Comparison of ENCODE assay signal across 12 cellular contexts in genomic region chr3:160403796-160404510, GRCh38. TPM values are rescaled to one million over a fixed set of nuclear protein-coding genes. Genes with fewer than 3 reads are reported as not detected.
A peak's percentile ranks its signal among the peaks of the same experiment; 100 is the strongest.
DNase-seq lines count a peak whose midpoint lies in the region; TF ChIP-seq lines count a peak whose summit lies in the region.
"Had no signal": no experiment of that assay in that cellular context is flagged by ENCODE, and none has a peak within 500 bp of the region (broad histone marks: within the 10 kb centered on the region; RNA-seq: fewer than 3 reads in every experiment).

No MANE protein-coding gene starts in this region.

- TF ChIP-seq POLR2A in breast epithelium (IDR thresholded peaks at IDR 0.05) (no peak), uterus (IDR thresholded peaks at IDR 0.05) (no peak)

- no peak overlapping the region for H3K27ac ChIP-seq in breast epithelium
- H3K27ac ChIP-seq in uterus, result peak overlapping the region in 1 of 2 donors; percentile 92

- intact Hi-C loops in MCF 10A (cut with micrococcal nuclease) (loop anchor here (5.0 kb wide), 1 partner anchor 43 kb away; the partner anchor contains the start of gene TRIM59), breast epithelium (cut with DNase I; ENCODE audit: low total_unique reads) (no loop called here), uterus (cut with DNase I; ENCODE audit: low total_unique reads) (no loop called here)
- intact Hi-C loops in activated CD4-positive, alpha-beta memory T cell treated with anti-CD3 and anti-CD28 coated beads for 36 hours (cut with micrococcal nuclease), result loop anchor here (5.0 kb wide), 1 partner anchor 417 kb away; the partner anchor contains the start of gene IL12A

- H3K27ac Mint-ChIP-seq in MCF 10A (ENCODE audit: low read depth, unreplicated experiment), result peak overlapping the region; percentile 100
- peak overlapping the region; percentile 69 for H3K27ac Mint-ChIP-seq in activated CD4-positive, alpha-beta memory T cell treated with anti-CD3 and anti-CD28 coated beads for 36 hours
- peak overlapping the region in 4 of 6 donors; percentile 47 to 95 (median 66) for H3K27ac Mint-ChIP-seq in immature natural killer cell
- peak overlapping the region; percentile 29 for H3K27ac Mint-ChIP-seq in type B pancreatic cell

- H3K36me3 ChIP-seq in breast epithelium (no peaks in the 10 kb centered on the region), uterus (no peaks in the 10 kb centered on the region)

- H3K4me3 Mint-ChIP-seq in MCF 10A (ENCODE audit: unreplicated experiment), result peak overlapping the region; percentile 88
- H3K4me3 Mint-ChIP-seq in activated CD4-positive, alpha-beta memory T cell treated with anti-CD3 and anti-CD28 coated beads for 36 hours, result peak overlapping the region; percentile 66
- H3K4me3 Mint-ChIP-seq in immature natural killer cell, result peak overlapping the region; percentile 39 to 87 (median 71)
- peak overlapping the region; percentile 73 for H3K4me3 Mint-ChIP-seq in type B pancreatic cell

- TF ChIP-seq CTCF in MCF 10A (IDR thresholded peaks at IDR 0.05; ENCODE audit: unreplicated experiment) (no peak), breast epithelium (IDR thresholded peaks at IDR 0.05) (no peak), type B pancreatic cell (conservative IDR thresholded peaks at IDR 0.05) (no peak), uterus (IDR thresholded peaks at IDR 0.05) (no peak)

- BruUV-seq in MCF 10A (replicated peaks; lab: Mats Ljungman, UMichigan), result no TSS peak

- POLR2A ChIA-PET in MCF 10A (lab: Yijun Ruan, JAX), result interaction anchor here (0.8 to 5.5 kb wide), 9 partner anchors 8 to 563 kb away, joined by 3 to 61 read pairs (median 4); partner anchors contain the start of gene TRIM59
- POLR2A ChIA-PET in activated CD4-positive, alpha-beta memory T cell treated with anti-CD3 and anti-CD28 coated beads for 36 hours (lab: Charles Lee), result interaction anchor here (2.6 kb wide), 1 partner anchor 45 kb away, joined by 15 read pairs; the partner anchor contains the start of gene TRIM59

- H3K4me3 ChIP-seq in breast epithelium, result no peak overlapping the region
- no peak overlapping the region for H3K4me3 ChIP-seq in uterus

- peaks cover 18% of the 10 kb centered on the region for H3K4me1 Mint-ChIP-seq in MCF 10A (ENCODE audit: insufficient read depth, unreplicated experiment)
- H3K4me1 Mint-ChIP-seq in activated CD4-positive, alpha-beta memory T cell treated with anti-CD3 and anti-CD28 coated beads for 36 hours (ENCODE audit: low read depth), result peaks cover 28% of the 10 kb centered on the region
- H3K4me1 Mint-ChIP-seq in immature natural killer cell, result peaks cover 45 to 51% of the 10 kb centered on the region in 2 donors
- H3K4me1 Mint-ChIP-seq in type B pancreatic cell (ENCODE audit: unreplicated experiment), result peaks cover 27% of the 10 kb centered on the region

- H3K9me3 ChIP-seq in breast epithelium (no peaks in the 10 kb centered on the region), uterus (no peaks in the 10 kb centered on the region)

- CTCF ChIA-PET in MCF 10A (lab: Yijun Ruan, JAX), result interaction anchor here (2.9 kb wide), 1 partner anchor 7 kb away, joined by 26 read pairs; no protein-coding TSS in a partner anchor
- CTCF ChIA-PET in activated CD4-positive, alpha-beta memory T cell treated with anti-CD3 and anti-CD28 coated beads for 36 hours (lab: Charles Lee), result interaction anchor here (1.1 to 1.8 kb wide), 3 partner anchors 9 to 372 kb away, joined by 3 to 10 read pairs (median 3); no protein-coding TSS in a partner anchor

- peak; percentile 26 for DNase-seq in MCF 10A (ENCODE audit: unreplicated experiment)
- DNase-seq in breast epithelium (ENCODE audit: low spot score in 2 of 2), result no peak
- DNase-seq in activated CD4-positive, alpha-beta memory T cell treated with anti-CD3 and anti-CD28 coated beads for 36 hours, result no peak
- no peak for DNase-seq in immature natural killer cell
- DNase-seq in type B pancreatic cell (ENCODE audit: extremely low spot score, unreplicated experiment), result no peak
- no peak for DNase-seq in NCI-H446 treated with DMSO at 0.1 percent for 48 hours (lab: John Stamatoyannopoulos, UW)
- DNase-seq in uterus, result no peak
- DNase-seq in globus pallidus (ENCODE audit: low spot score), result no peak
- DNase-seq: H7, left ventricle myocardium superior, NCI-H446 had no signal

- peaks cover 0 to 6% of the 10 kb centered on the region in 2 donors for H3K4me1 ChIP-seq in breast epithelium
- H3K4me1 ChIP-seq in uterus, result peaks cover 0 to 14% of the 10 kb centered on the region in 2 donors

- peaks cover 62% of the 10 kb centered on the region for H3K36me3 Mint-ChIP-seq in MCF 10A (ENCODE audit: insufficient read depth, unreplicated experiment)
- peaks cover 67% of the 10 kb centered on the region for H3K36me3 Mint-ChIP-seq in activated CD4-positive, alpha-beta memory T cell treated with anti-CD3 and anti-CD28 coated beads for 36 hours
- H3K36me3 Mint-ChIP-seq in immature natural killer cell, result peaks cover 0 to 4% (median 3%) of the 10 kb centered on the region in 3 donors
- H3K36me3 Mint-ChIP-seq in type B pancreatic cell, result peaks cover 5% of the 10 kb centered on the region

- no peaks in the 10 kb centered on the region for H3K27me3 Mint-ChIP-seq in MCF 10A (ENCODE audit: insufficient read depth, unreplicated experiment)
- H3K27me3 Mint-ChIP-seq in activated CD4-positive, alpha-beta memory T cell treated with anti-CD3 and anti-CD28 coated beads for 36 hours, result peaks cover 4% of the 10 kb centered on the region
- H3K27me3 Mint-ChIP-seq in immature natural killer cell (ENCODE audit: low read depth in 3 of 3), result peaks cover 18 to 24% (median 22%) of the 10 kb centered on the region in 3 donors
- peaks cover 7% of the 10 kb centered on the region for H3K27me3 Mint-ChIP-seq in type B pancreatic cell

- no peaks in the 10 kb centered on the region for H3K27me3 ChIP-seq in breast epithelium
- H3K27me3 ChIP-seq in uterus, result no peaks in the 10 kb centered on the region

- H3K9me3 Mint-ChIP-seq in MCF 10A (ENCODE audit: unreplicated experiment), result peaks cover 8% of the 10 kb centered on the region
- no peaks in the 10 kb centered on the region for H3K9me3 Mint-ChIP-seq in activated CD4-positive, alpha-beta memory T cell treated with anti-CD3 and anti-CD28 coated beads for 36 hours
- no peaks in the 10 kb centered on the region for H3K9me3 Mint-ChIP-seq in immature natural killer cell
- H3K9me3 Mint-ChIP-seq in type B pancreatic cell, result no peaks in the 10 kb centered on the region

RNA-seq across cellular contexts. Expression of gene SMC4, which starts 4.5 kb away (rescaled TPM):
- total RNA-seq in MCF 10A (2022) (89.3 and 116 TPM in 2 replicates), breast epithelium (10 to 100 TPM; 17.1 to 30.3 (median 25.2) TPM), type B pancreatic cell (ENCODE audit: low replicate concordance) (46.8 and 124 TPM in 2 replicates), uterus (100 to 1,000 TPM in 2 of 4 donors, 10 to 100 TPM in 2; 11.8 to 119 (median 72.4) TPM)
- 100 to 1,000 TPM; 143 to 157 TPM for total RNA-seq in activated CD4-positive, alpha-beta memory T cell treated with anti-CD3 and anti-CD28 coated beads for 36 hours
- 10 to 100 TPM; 11.3 to 77.2 (median 31.6) TPM for polyA plus RNA-seq in immature natural killer cell

RNA-seq across cellular contexts. Expression of gene IFT80, which starts 4.9 kb away (rescaled TPM):
- 22.6 and 29.0 TPM in 2 replicates for total RNA-seq in MCF 10A (2022)
- 10 to 100 TPM; 18.4 to 41.0 (median 29.2) TPM for total RNA-seq in breast epithelium
- total RNA-seq in activated CD4-positive, alpha-beta memory T cell treated with anti-CD3 and anti-CD28 coated beads for 36 hours, result 10 to 100 TPM; 13.4 to 13.9 TPM
- 1 to 10 TPM in 2 of 3 donors, under 1 TPM in 1; 0.90 to 6.3 (median 2.9) TPM for polyA plus RNA-seq in immature natural killer cell
- 29.5 and 40.8 TPM in 2 replicates for total RNA-seq in type B pancreatic cell (ENCODE audit: low replicate concordance)
- total RNA-seq in uterus, result 100 to 1,000 TPM in 1 of 4 donors, 10 to 100 TPM in 2, 1 to 10 TPM in 1; 8.8 to 129 (median 20.9) TPM

RNA-seq across cellular contexts. Expression of gene TRIM59, which starts 45.6 kb away (rescaled TPM):
- total RNA-seq in MCF 10A (2022) (12.1 and 15.1 TPM in 2 replicates), breast epithelium (1 to 10 TPM in 2 of 3 donors, under 1 TPM in 1; 0.64 to 5.0 (median 3.9) TPM), type B pancreatic cell (ENCODE audit: low replicate concordance) (13.8 and 28.1 TPM in 2 replicates), uterus (10 to 100 TPM in 1 of 4 donors, 1 to 10 TPM in 2, not detected in 1; 1.0 to 42.9 (median 5.1) TPM)
- 10 to 100 TPM; 27.3 to 30.0 TPM for total RNA-seq in activated CD4-positive, alpha-beta memory T cell treated with anti-CD3 and anti-CD28 coated beads for 36 hours
- 10 to 100 TPM; 13.1 to 22.6 (median 14.5) TPM for polyA plus RNA-seq in immature natural killer cell
- total RNA-seq: G401 had no signal

Comparison
In these comparisons a context has a peak if more than half of its experiments do, and no peak if none do; other contexts are left out.
1. intact Hi-C loops: an anchor here in MCF 10A (5.0 kb wide) and activated CD4-positive, alpha-beta memory T cell treated with anti-CD3 and anti-CD28 coated beads for 36 hours (5.0 kb wide); none called in breast epithelium and uterus.
2. H3K27ac Mint-ChIP-seq: peak in every context shown above with its lines; median percentile 100 in MCF 10A; 69 in activated CD4-positive, alpha-beta memory T cell treated with anti-CD3 and anti-CD28 coated beads for 36 hours; 66 in immature natural killer cell; 29 in type B pancreatic cell.